ENCODE assay signal across 11 cellular contexts in the genomic region with DNA sequence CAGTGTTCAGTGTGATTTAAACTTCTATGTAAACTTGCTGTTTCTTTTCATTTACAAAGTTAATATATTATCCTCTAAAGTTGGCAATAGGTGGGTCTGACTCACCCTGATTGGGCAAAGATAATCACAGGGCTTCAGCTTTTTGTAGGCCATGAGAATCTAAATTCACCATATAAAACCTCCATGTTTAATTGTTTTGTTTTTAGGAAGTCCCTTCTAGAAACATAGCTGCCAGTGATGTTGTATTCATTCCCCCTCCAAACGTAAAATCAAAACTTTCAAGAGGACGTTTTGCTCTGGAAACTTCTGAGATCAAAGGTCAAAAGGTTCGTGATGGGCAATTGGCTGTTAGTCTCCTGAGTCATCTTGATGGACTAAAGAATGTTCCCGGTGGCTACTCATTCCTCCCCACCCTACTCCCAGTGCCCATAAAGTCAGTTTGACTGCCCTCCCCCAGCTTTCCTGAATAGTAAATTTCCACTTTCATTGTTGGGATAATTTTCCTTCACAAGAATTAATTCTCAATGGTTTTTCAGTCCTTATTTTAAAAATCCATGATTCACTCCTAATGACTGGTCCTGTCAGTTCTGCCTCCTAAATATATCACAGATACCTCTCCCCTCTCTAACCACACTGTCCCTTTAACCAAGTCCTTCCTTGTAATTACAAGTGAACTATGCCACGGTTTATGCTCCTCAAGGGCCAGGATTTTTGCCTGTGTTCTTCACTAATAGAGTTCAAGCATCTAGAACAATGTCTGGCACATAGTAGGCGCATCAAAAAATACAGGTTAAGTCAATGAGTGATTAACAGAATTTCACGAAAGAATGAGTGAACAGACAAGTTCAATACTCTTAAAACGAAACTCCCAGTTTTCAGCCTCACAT.
A peak's percentile ranks its signal among the peaks of the same experiment; 100 is the strongest.
DNase-seq lines count a peak whose midpoint lies in the region; ATAC-seq and TF ChIP-seq lines count a peak whose summit lies in the region.
"Had no signal": no experiment of that assay in that cellular context is flagged by ENCODE, and none has a peak within 500 bp of the region (broad histone marks: within the 10 kb centered on the region; RNA-seq: fewer than 3 reads in every experiment).

No MANE protein-coding gene starts in this region.

- H3K4me1 ChIP-seq in BE2C (no peaks in the 10 kb centered on the region), ovary (ENCODE audit: insufficient read depth) (no peaks in the 10 kb centered on the region)

- no peaks in the 10 kb centered on the region for H3K36me3 ChIP-seq in BE2C
- H3K36me3 ChIP-seq in ovary = no peaks in the 10 kb centered on the region

- intact Hi-C loops in left colon (cut with DNase I, micrococcal nuclease) (no loop called here), head of caudate nucleus (cut with DNase I) (no loop called here), ovary (cut with DNase I) (no loop called here), natural killer cell (cut with micrococcal nuclease) (no loop called here)

- DNase-seq in BE2C = no peak
- peak; percentile 53 for DNase-seq in HS-27A (ENCODE audit: low read depth)
- DNase-seq in astrocyte of the hippocampus (ENCODE audit: low read depth, low spot score) = peak; percentile 44
- DNase-seq in left colon = peak in 1 of 2 donors; percentile 30
- DNase-seq in head of caudate nucleus = no peak
- DNase-seq in ovary = no peak
- no peak for DNase-seq in natural killer cell
- DNase-seq: activated CD4-positive, alpha-beta T cell treated with anti-CD3 and anti-CD28 coated beads for 48 hours; glutamatergic neuron; KBM-7 had no signal

- H3K27ac Mint-ChIP-seq in natural killer cell = no peak overlapping the region

- no peaks in the 10 kb centered on the region for H3K4me1 Mint-ChIP-seq in natural killer cell

- H3K4me3 ChIP-seq in BE2C (ENCODE audit: low read depth, low read length) = peak overlapping the region; percentile 16; the same call in 1 of the 2 replicates
- no peak overlapping the region for H3K4me3 ChIP-seq in ovary

- TF ChIP-seq CTCF in BE2C (IDR thresholded peaks at IDR 0.05; ENCODE audit: low read depth, low read length) (no peak), ovary (IDR thresholded peaks at IDR 0.05) (no peak), natural killer cell (IDR thresholded peaks at IDR 0.05) (no peak)

- no peak overlapping the region for H3K4me3 Mint-ChIP-seq in natural killer cell

- no peaks in the 10 kb centered on the region for H3K36me3 Mint-ChIP-seq in natural killer cell

- no peaks in the 10 kb centered on the region for H3K9me3 Mint-ChIP-seq in natural killer cell

- no peak overlapping the region for H3K27ac ChIP-seq in ovary

- TF ChIP-seq POLR2A in ovary (IDR thresholded peaks at IDR 0.05) = no peak

- no peaks in the 10 kb centered on the region for H3K27me3 Mint-ChIP-seq in natural killer cell (ENCODE audit: low read depth in 2 of 2)

- no peaks in the 10 kb centered on the region for H3K9me3 ChIP-seq in BE2C
- H3K9me3 ChIP-seq in ovary = no peaks in the 10 kb centered on the region

- ATAC-seq in left colon (peak; percentile 89), HG03460 (IDR thresholded peaks at IDR 0.05; ENCODE audit: unreplicated experiment) (no peak), natural killer cell (no peak)

- no peaks in the 10 kb centered on the region for H3K27me3 ChIP-seq in BE2C
- no peaks in the 10 kb centered on the region for H3K27me3 ChIP-seq in ovary

- 52 to 58% (median 56%) methylated on average over 8 of the region's 8 CpGs for WGBS in ovary, 3 donors

- no peak for TF ChIP-seq EP300 in ovary (IDR thresholded peaks at IDR 0.05)

Comparison
In these comparisons a context has a peak if more than half of its experiments do, and no peak if none do; other contexts are left out.
1. DNase-seq: peak in HS-27A (single experiment) and astrocyte of the hippocampus (single experiment); none in BE2C (single experiment), head of caudate nucleus (0 of 42), ovary (0 of 5) and natural killer cell (single experiment).